ENCODE assay signal across 8 cellular contexts in the genomic region with DNA sequence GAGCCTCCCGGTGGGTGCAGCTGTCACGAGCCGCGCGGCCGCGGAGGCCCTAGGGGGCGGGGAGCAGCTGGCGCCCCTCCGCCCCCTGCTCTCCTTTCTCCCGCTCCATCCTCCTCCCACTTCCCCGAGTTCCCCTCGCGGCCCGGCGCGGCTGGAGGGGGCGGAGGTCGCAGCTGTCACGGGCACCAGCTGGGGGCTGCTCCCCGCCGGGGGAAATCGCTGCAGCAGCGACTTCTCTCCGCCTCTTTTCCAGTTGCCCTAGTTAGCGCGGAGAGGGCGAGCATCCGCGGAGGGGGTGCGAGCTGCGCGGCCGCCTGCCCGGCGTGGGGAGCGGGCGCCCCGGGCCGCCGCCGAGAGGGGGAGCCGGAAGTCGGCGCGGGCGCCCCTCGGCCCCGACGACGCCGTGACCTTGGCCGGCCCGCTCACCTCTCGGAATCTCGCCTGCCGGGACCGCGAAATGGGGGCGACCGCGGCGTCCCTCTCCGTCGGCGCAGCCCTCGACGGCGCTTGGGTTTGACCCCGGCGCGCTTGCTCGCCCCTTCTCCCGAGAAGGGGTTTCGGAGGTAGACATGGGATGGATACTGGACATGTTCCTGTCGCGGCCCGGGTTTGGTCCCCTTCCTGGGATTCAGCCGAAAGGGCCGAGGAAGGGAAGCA. TPM values are rescaled to one million over a fixed set of nuclear protein-coding genes. Genes with fewer than 3 reads are reported as not detected.
DNase-seq lines count a peak whose midpoint lies in the region; ATAC-seq, FAIRE-seq and TF ChIP-seq lines count a peak whose summit lies in the region.

No MANE protein-coding gene starts in this region.

- FAIRE-seq in HepG2 (lab: Jason Lieb, UNC): no peak

- BruUV-seq in HepG2 (replicated peaks; lab: Mats Ljungman, UMichigan): no TSS peak

- no peak for TF ChIP-seq RAD21 in HepG2 (CRISPR knock-in tag; IDR thresholded peaks at IDR 0.05)

- H3K27ac ChIP-seq in HepG2 (ENCODE audit: extremely low read length, insufficient read depth, low read length): no peak overlapping the region

- no peaks in the 10 kb centered on the region for H4K20me1 ChIP-seq in HepG2 (ENCODE audit: insufficient read depth, low read length)

- intact Hi-C loops in HepG2 (cut with micrococcal nuclease; ENCODE audit: unreplicated experiment): loop anchor here (2.0 to 5.0 kb wide), 2 partner anchors 79 to 301 kb away; partner anchors contain the start of genes CENPO and PTRHD1

- peak overlapping the region; percentile 96 for H3K4me2 ChIP-seq in HepG2 (ENCODE audit: low read depth, low read length)

- in situ Hi-C loops in HAP-1 (cut with MboI; ENCODE audit: low sequenced_read_pairs) (no loop called here), HepG2 (cut with HindIII; ENCODE audit: extremely low pct_ligation_motif_present, low pct_unique_long_range_greater_than_20kb) (loop anchor here (10.0 kb wide), 1 partner anchor 303 kb away; the partner anchor contains the start of genes CENPO and PTRHD1)

- TF ChIP-seq EP300 in HepG2 (IDR thresholded peaks at IDR 0.05; ENCODE audit: low read depth in 2 of 2, low read length in 2 of 2): no peak
- TF ChIP-seq EP300 in HepG2 (CRISPR knock-in tag; IDR thresholded peaks at IDR 0.05; ENCODE audit: borderline replicate concordance): no peak

- TF ChIP-seq CTCF in GM06990 (IDR thresholded peaks at IDR 0.05; ENCODE audit: insufficient read depth, low read length, poor library complexity, severe bottlenecking) (no peak), NB4 (IDR thresholded peaks at IDR 0.05; ENCODE audit: low read depth, low read length) (no peak), choroid plexus epithelial cell (conservative IDR thresholded peaks at IDR 0.05; ENCODE audit: low read depth, low read length) (no peak), HepG2 (CRISPR knock-in tag; IDR thresholded peaks at IDR 0.05) (no peak)

- CTCF ChIA-PET in HepG2 (lab: Yijun Ruan, JAX; ENCODE audit: low intra/inter-chr PET ratio, low total read pairs): no interaction called here

- ATAC-seq in HepG2: peak; percentile 30

- peak overlapping the region; percentile 21 for H2AFZ ChIP-seq in HepG2 (ENCODE audit: low read length)

- 1% methylated on average over 32 of the region's 80 CpGs for WGBS in HepG2 (ENCODE audit: low lambda C conversion rate)

- H3K4me3 ChIP-seq in GM06990 (replicated peaks; ENCODE audit: low read depth, low read length) (peak overlapping the region; percentile 94), HAP-1 (peak overlapping the region; percentile 65), NB4 (ENCODE audit: low read depth, low read length) (peak overlapping the region; percentile 53), choroid plexus epithelial cell (ENCODE audit: low read depth, low read length) (peak overlapping the region; percentile 90), HepG2 (replicated peaks in 1 of 3; ENCODE audit: insufficient read depth in 1 of 3, low read depth in 2 of 3, low read length in 3 of 3) (peak overlapping the region; percentile 77 to 90 (median 80))

- POLR2A ChIA-PET in HepG2 (lab: Yijun Ruan, JAX): interaction anchor here (1.1 kb wide), 1 partner anchor 302 kb away, joined by 3 read pairs; the partner anchor contains the start of genes CENPO and PTRHD1

- H3K9me3 ChIP-seq in HAP-1 (no peaks in the 10 kb centered on the region), HepG2 (ENCODE audit: low read length) (no peaks in the 10 kb centered on the region)

- DNase-seq in GM06990 (ENCODE audit: extremely low read depth, insufficient read length): peak; percentile 68
- peak; percentile 39 to 70 for DNase-seq in HAP-1 (ENCODE audit: low spot score in 2 of 2)
- peak; percentile 74 for DNase-seq in NB4 (ENCODE audit: low read depth)
- DNase-seq in activated CD4-positive, CD25-positive, alpha-beta regulatory T cell treated with anti-CD3 and anti-CD28 coated beads, Interleukin-2, amount 50 U/mL, for 72 hours: peak; percentile 60
- peak; percentile 14 for DNase-seq in choroid plexus epithelial cell (ENCODE audit: low read depth)
- DNase-seq in HepG2 (ENCODE audit: low spot score): no peak
- peak; percentile 35 to 40 for DNase-seq in stimulated activated CD4-positive, alpha-beta T cell treated with anti-CD3 and anti-CD28 coated beads, Interleukin-2, amount 100 ng/mL, for 48 hours
- DNase-seq in T1000 (lab: John Stamatoyannopoulos, UW): no peak

- no peaks in the 10 kb centered on the region for H3K27me3 ChIP-seq in GM06990 (replicated peaks; ENCODE audit: control insufficient read depth, insufficient read depth, low read length)
- no peaks in the 10 kb centered on the region for H3K27me3 ChIP-seq in HAP-1 (ENCODE audit: low read depth)
- H3K27me3 ChIP-seq in HepG2 (ENCODE audit: control insufficient read depth in 1 of 2, insufficient read depth in 2 of 2, low read length in 2 of 2): peaks cover 0 to 10% of the 10 kb centered on the region in 2 experiments; a peak in 2 of 5 replicates

- H3K4me1 ChIP-seq in HAP-1 (peaks cover 21% of the 10 kb centered on the region), HepG2 (ENCODE audit: insufficient read depth, low read length) (peaks cover 41% of the 10 kb centered on the region)

- no peak for TF ChIP-seq POLR2A in NB4 (IDR thresholded peaks at IDR 0.05; ENCODE audit: extremely low read depth, insufficient read length)
- TF ChIP-seq POLR2A in HepG2 (IDR thresholded peaks at IDR 0.05; ENCODE audit: insufficient read depth in 1 of 2, low read depth in 2 of 2, low read length in 2 of 2): no peak

- peaks cover 4% of the 10 kb centered on the region for H3K79me2 ChIP-seq in HepG2 (ENCODE audit: insufficient read depth, low read length)

- H3K9ac ChIP-seq in HepG2 (ENCODE audit: insufficient read depth, low read depth, low read length): peak overlapping the region; percentile 78

- H3K36me3 ChIP-seq in GM06990 (ENCODE audit: control insufficient read depth, insufficient read depth, low read length): no peaks in the 10 kb centered on the region
- no peaks in the 10 kb centered on the region for H3K36me3 ChIP-seq in HAP-1 (replicated peaks)
- H3K36me3 ChIP-seq in HepG2 (replicated peaks in 1 of 2; ENCODE audit: control insufficient read depth in 1 of 2, insufficient read depth in 2 of 2, low read length in 2 of 2): no peaks in the 10 kb centered on the region

TF ChIP-seq in HepG2, 621 proteins besides CTCF, POLR2A, EP300 and RAD21 (continues in another document):
- TF ChIP-seq STAG1 (CRISPR knock-in tag; IDR thresholded peaks at IDR 0.05) (no peak), ZMYM4 (CRISPR knock-in tag; IDR thresholded peaks at IDR 0.05) (no peak; the same call in 1 of the 2 replicates), MLLT10 (CRISPR knock-in tag; IDR thresholded peaks at IDR 0.05) (no peak), THAP7 (CRISPR knock-in tag; IDR thresholded peaks at IDR 0.05) (no peak), ZBTB10 (CRISPR knock-in tag; IDR thresholded peaks at IDR 0.05; ENCODE audit: borderline replicate concordance) (no peak)

RNA-seq across cellular contexts. Expression of gene NCOA1, which starts 0.7 kb away (rescaled TPM):
- 10.0 and 10.5 TPM in 2 replicates for total RNA-seq in HepG2 (2016; rRNA removed; fragmentation: Illumina TruSeq; extraction: Trizol)
- total RNA-seq in HepG2 (2016; cell fraction: cytosol; rRNA removed; fragmentation: Illumina TruSeq; extraction: Trizol; ENCODE audit: low read depth): 10.8 and 14.2 TPM in 2 replicates
- total RNA-seq in HepG2 (2016; cell fraction: insoluble cytoplasmic fraction; rRNA removed; fragmentation: Illumina TruSeq; extraction: Trizol): 9.4 and 9.8 TPM in 2 replicates
- total RNA-seq in HepG2 (2016; cell fraction: membrane; rRNA removed; fragmentation: Illumina TruSeq; extraction: Trizol): 7.0 and 7.2 TPM in 2 replicates
- total RNA-seq in HepG2 (2016; cell fraction: nucleus; rRNA removed; fragmentation: Illumina TruSeq; extraction: Trizol): 11.9 and 13.8 TPM in 2 replicates
- 10.4 and 12.0 TPM in 2 replicates for polyA plus RNA-seq in HepG2 (2011; rRNA removed)
- 5.9 and 9.5 TPM in 2 replicates for polyA plus RNA-seq in HepG2 (2011; cell fraction: cytosol; rRNA removed)
- 8.0 and 8.5 TPM in 2 replicates for polyA plus RNA-seq in HepG2 (2011; cell fraction: nucleus; rRNA removed)
- polyA plus RNA-seq in HepG2 (2012): 5.8 and 6.9 TPM in 2 replicates
- 0.35 and 0.40 TPM in 2 replicates for polyA plus RNA-seq in HepG2 (2016; cell fraction: cytosol; fragmentation: Illumina TruSeq; extraction: Trizol; ENCODE audit: low read depth)
- 8.7 and 9.6 TPM in 2 replicates for polyA plus RNA-seq in HepG2 (2016; cell fraction: insoluble cytoplasmic fraction; fragmentation: Illumina TruSeq; extraction: Trizol; ENCODE audit: low read depth)
- polyA plus RNA-seq in HepG2 (2016; cell fraction: membrane; fragmentation: Illumina TruSeq; extraction: Trizol; ENCODE audit: low read depth): 1.9 and 2.5 TPM in 2 replicates
- 8.1 and 10.3 TPM in 2 replicates for polyA plus RNA-seq in HepG2 (2016; cell fraction: nucleus; fragmentation: Illumina TruSeq; extraction: Trizol; ENCODE audit: insufficient read depth, low read depth)
- polyA minus RNA-seq in HepG2 (2011; rRNA and poly(A)+ RNA removed; ENCODE audit: low replicate concordance): 18.1 and 20.0 TPM in 2 replicates
- polyA minus RNA-seq in HepG2 (2011; cell fraction: cytosol; rRNA and poly(A)+ RNA removed): 7.8 and 12.5 TPM in 2 replicates
- 43.6 and 54.5 TPM in 2 replicates for polyA minus RNA-seq in HepG2 (2011; cell fraction: nucleus; rRNA and poly(A)+ RNA removed)

Comparison
In these comparisons a context has a peak if more than half of its experiments do, and no peak if none do; other contexts are left out.
1. DNase-seq: peak in GM06990 (single experiment), HAP-1 (2 of 2), NB4 (single experiment), activated CD4-positive, CD25-positive, alpha-beta regulatory T cell treated with anti-CD3 and anti-CD28 coated beads, Interleukin-2, amount 50 U/mL, for 72 hours (single experiment), choroid plexus epithelial cell (single experiment) and stimulated activated CD4-positive, alpha-beta T cell treated with anti-CD3 and anti-CD28 coated beads, Interleukin-2, amount 100 ng/mL, for 48 hours (2 of 2); none in HepG2 (single experiment) and T1000 (single experiment).
2. Peak in every context shown above with its lines, with median percentiles within 50 percentile points of each other: H3K4me3 ChIP-seq.